8 cellular contexts compared by ENCODE assay signal in genomic region chr11:88016392-88017020, GRCh38.
DNase-seq lines count a peak whose midpoint lies in the region; ATAC-seq, FAIRE-seq and TF ChIP-seq lines count a peak whose summit lies in the region.

No MANE protein-coding gene starts in this region.

- H3K9me2 ChIP-seq in GM23338 (ENCODE audit: insufficient read depth) = no peaks in the 10 kb centered on the region

- H3K4me3 ChIP-seq in GM23338 (no peak overlapping the region), prostate gland (no peak overlapping the region)

- H3K9me3 ChIP-seq in prostate gland = no peaks in the 10 kb centered on the region

- WGBS in prostate gland = 37% methylated on average over 2 of the region's 2 CpGs

- H3K27ac Mint-ChIP-seq in GM23338 (no peak overlapping the region), glutamatergic neuron (ENCODE audit: unreplicated experiment) (no peak overlapping the region)

- H3K27me3 ChIP-seq in GM23338 (ENCODE audit: insufficient read depth) (no peaks in the 10 kb centered on the region), prostate gland (replicated peaks; ENCODE audit: insufficient read depth) (no peaks in the 10 kb centered on the region)

- no peaks in the 10 kb centered on the region for H4K20me1 ChIP-seq in GM23338 (replicated peaks; ENCODE audit: insufficient read depth)

- H3K4me1 ChIP-seq in GM23338 (ENCODE audit: insufficient read depth) = no peaks in the 10 kb centered on the region
- H3K4me1 ChIP-seq in prostate gland (replicated peaks) = no peaks in the 10 kb centered on the region

- TF ChIP-seq CTCF in GM23338 (conservative IDR thresholded peaks at IDR 0.05; ENCODE audit: low read depth in 2 of 2) = peak; percentile 90 to 95
- peak; percentile 79 for TF ChIP-seq CTCF in glutamatergic neuron (IDR thresholded peaks at IDR 0.05; ENCODE audit: partially characterized antibody, unreplicated experiment)
- peak; percentile 31 to 64 (median 63) for TF ChIP-seq CTCF in prostate gland (IDR thresholded peaks at IDR 0.05)

- H3K36me3 Mint-ChIP-seq in GM23338 (ENCODE audit: low read depth) = no peaks in the 10 kb centered on the region
- H3K36me3 Mint-ChIP-seq in glutamatergic neuron (ENCODE audit: unreplicated experiment) = no peaks in the 10 kb centered on the region

- no peak overlapping the region for H3K4me3 Mint-ChIP-seq in GM23338
- H3K4me3 Mint-ChIP-seq in glutamatergic neuron (ENCODE audit: unreplicated experiment) = no peak overlapping the region

- H3K27me3 Mint-ChIP-seq in GM23338 (ENCODE audit: insufficient read depth, low read depth, poor library complexity) = no peaks in the 10 kb centered on the region
- no peaks in the 10 kb centered on the region for H3K27me3 Mint-ChIP-seq in glutamatergic neuron (ENCODE audit: unreplicated experiment)

- TF ChIP-seq POLR2A in prostate gland (IDR thresholded peaks at IDR 0.05) (no peak), H54 (IDR thresholded peaks at IDR 0.05; ENCODE audit: low read depth, low read length) (no peak)

- no peaks in the 10 kb centered on the region; the same call in 2 of the 3 replicates for H3K4me1 Mint-ChIP-seq in GM23338
- H3K4me1 Mint-ChIP-seq in glutamatergic neuron (ENCODE audit: low read depth, unreplicated experiment) = peaks cover 2% of the 10 kb centered on the region

- DNase-seq in GDM1 (lab: John Stamatoyannopoulos, UW) = peak; percentile 24
- DNase-seq in GM23338 (ENCODE audit: low spot score) = peak; percentile 89
- peak; percentile 70 for DNase-seq in LHCN-M2 (ENCODE audit: low read depth)
- peak; percentile 52 for DNase-seq in RCC 7860 (ENCODE audit: low spot score)
- peak; percentile 7 for DNase-seq in activated T-helper 9 cell treated with anti-CD3 and anti-CD28 coated beads, Interleukin-2, amount 50 U/mL, for 16 hours (ENCODE audit: low read depth)
- peak; percentile 64 for DNase-seq in glutamatergic neuron
- peak; percentile 77 for DNase-seq in prostate gland (ENCODE audit: low spot score)
- DNase-seq in H54 (ENCODE audit: insufficient read length, low spot score) = no peak

- peak; percentile 84 for ATAC-seq in GM23338

- intact Hi-C loops in prostate gland (cut with DNase I) = loop anchor here (1.0 kb wide), 1 partner anchor 528 kb away; no protein-coding TSS in a partner anchor

- no peaks in the 10 kb centered on the region for H3K79me2 ChIP-seq in GM23338 (replicated peaks; ENCODE audit: insufficient read depth)

- H3K9me3 Mint-ChIP-seq in GM23338 (no peaks in the 10 kb centered on the region), glutamatergic neuron (ENCODE audit: unreplicated experiment) (no peaks in the 10 kb centered on the region)

- H3K27ac ChIP-seq in GM23338 (ENCODE audit: low read depth) = no peak overlapping the region
- no peak overlapping the region for H3K27ac ChIP-seq in prostate gland

- H3K36me3 ChIP-seq in GM23338 (ENCODE audit: insufficient read depth) (no peaks in the 10 kb centered on the region), prostate gland (no peaks in the 10 kb centered on the region)

- no peak overlapping the region for H3K4me2 ChIP-seq in GM23338

- H3F3A ChIP-seq in GM23338 (replicated peaks; ENCODE audit: low read depth) = no peaks in the 10 kb centered on the region

- no peak for FAIRE-seq in RCC 7860 (lab: Jason Lieb, UNC)
- FAIRE-seq in H54 (lab: Jason Lieb, UNC) = no peak

- H2AFZ ChIP-seq in GM23338 = no peak overlapping the region

TF ChIP-seq in GM23338, 12 proteins besides CTCF, POLR2A, EP300 and RAD21 (continues in another document):
- no peak for TF ChIP-seq ZNF114 (CRISPR knock-in tag; IDR thresholded peaks at IDR 0.05)
- TF ChIP-seq CREB1 (CRISPR knock-in tag; IDR thresholded peaks at IDR 0.05; ENCODE audit: low read depth) = no peak
- no peak for TF ChIP-seq ETS1 (IDR thresholded peaks at IDR 0.05)
- TF ChIP-seq REST (IDR thresholded peaks at IDR 0.05; ENCODE audit: unreplicated experiment) = no peak
- no peak for TF ChIP-seq JUNB (IDR thresholded peaks at IDR 0.05; ENCODE audit: unreplicated experiment)
- no peak for TF ChIP-seq POLR2AphosphoS5 (IDR thresholded peaks at IDR 0.05; ENCODE audit: low read depth)
